ENCODE assay signal across 11 cellular contexts in genomic region chr11:83725718-83726117, GRCh38.
DNase-seq lines count a peak whose midpoint lies in the region; ATAC-seq and TF ChIP-seq lines count a peak whose summit lies in the region.
"Had no signal": no experiment of that assay in that cellular context is flagged by ENCODE, and none has a peak within 500 bp of the region (broad histone marks: within the 10 kb centered on the region; RNA-seq: fewer than 3 reads in every experiment).

No MANE protein-coding gene starts in this region.

- H3K4me3 Mint-ChIP-seq in Caco-2 (ENCODE audit: unreplicated experiment): peak overlapping the region; percentile 84

- H3K18ac ChIP-seq in mesenchymal stem cell (ENCODE audit: low read depth in 1 of 2, low read length in 2 of 2): no peak overlapping the region

- no peaks in the 10 kb centered on the region for H3K9me3 ChIP-seq in Caco-2
- no peaks in the 10 kb centered on the region for H3K9me3 ChIP-seq in OCI-LY3 (ENCODE audit: insufficient read depth, low read length)
- H3K9me3 ChIP-seq in mesenchymal stem cell (ENCODE audit: control insufficient read depth, low read length): no peaks in the 10 kb centered on the region
- H3K9me3 ChIP-seq in Peyer's patch: no peaks in the 10 kb centered on the region
- H3K9me3 ChIP-seq: gastrocnemius medialis had no signal

- peaks cover 37% of the 10 kb centered on the region for H3K4me1 Mint-ChIP-seq in Caco-2 (ENCODE audit: low read depth, unreplicated experiment)

- no peak overlapping the region for H3K27ac ChIP-seq in OCI-LY3 (ENCODE audit: low read length)
- no peak overlapping the region for H3K27ac ChIP-seq in mesenchymal stem cell (ENCODE audit: low read length, poor library complexity, severe bottlenecking)
- H3K27ac ChIP-seq in Peyer's patch: no peak overlapping the region
- H3K27ac ChIP-seq: gastrocnemius medialis had no signal

- no peaks in the 10 kb centered on the region for H3K27me3 ChIP-seq in Caco-2 (replicated peaks; ENCODE audit: control insufficient read depth, insufficient read depth, low read length)
- H3K27me3 ChIP-seq in OCI-LY3 (ENCODE audit: low read depth, low read length): peaks cover 10% of the 10 kb centered on the region
- H3K27me3 ChIP-seq in mesenchymal stem cell (ENCODE audit: control insufficient read depth in 1 of 2, insufficient read depth in 1 of 2, low read length in 2 of 2): peaks cover 9 to 21% of the 10 kb centered on the region in 2 experiments
- H3K27me3 ChIP-seq in Peyer's patch: no peaks in the 10 kb centered on the region
- H3K27me3 ChIP-seq: gastrocnemius medialis had no signal

- H3K36me3 Mint-ChIP-seq in Caco-2 (ENCODE audit: insufficient read depth, unreplicated experiment): peaks cover 12% of the 10 kb centered on the region

- H3K4me2 ChIP-seq in OCI-LY3 (ENCODE audit: low read length): peak overlapping the region; percentile 72
- no peak overlapping the region for H3K4me2 ChIP-seq in mesenchymal stem cell (ENCODE audit: low read length, poor library complexity, severe bottlenecking)

- TF ChIP-seq CTCF in Caco-2 (IDR thresholded peaks at IDR 0.05; ENCODE audit: insufficient read depth in 1 of 2, low read depth in 1 of 2, low read length in 1 of 2, severe bottlenecking in 1 of 2, unreplicated experiment in 1 of 2) (no peak), OCI-LY3 (IDR thresholded peaks at IDR 0.05; ENCODE audit: low read depth, low read length) (no peak), Peyer's patch (IDR thresholded peaks at IDR 0.05) (no peak)

- H4K8ac ChIP-seq in mesenchymal stem cell (ENCODE audit: low read length): no peak overlapping the region

- no peaks in the 10 kb centered on the region for H3K79me2 ChIP-seq in OCI-LY3 (ENCODE audit: low read length)

- no peak overlapping the region for H2BK12ac ChIP-seq in mesenchymal stem cell (ENCODE audit: low read length in 2 of 2)

- H4K91ac ChIP-seq in mesenchymal stem cell (ENCODE audit: low read length): no peak overlapping the region

- H2BK120ac ChIP-seq in mesenchymal stem cell (ENCODE audit: low read depth, low read length): no peak overlapping the region

- no peaks in the 10 kb centered on the region for H3K36me3 ChIP-seq in Caco-2 (ENCODE audit: control insufficient read depth, insufficient read depth, low read length)
- H3K36me3 ChIP-seq in OCI-LY3 (replicated peaks; ENCODE audit: low read depth, low read length): no peaks in the 10 kb centered on the region
- no peaks in the 10 kb centered on the region for H3K36me3 ChIP-seq in mesenchymal stem cell (ENCODE audit: control insufficient read depth in 1 of 2, insufficient read depth in 2 of 2, low read depth in 1 of 2, low read length in 2 of 2)
- no peaks in the 10 kb centered on the region for H3K36me3 ChIP-seq in Peyer's patch
- H3K36me3 ChIP-seq: gastrocnemius medialis had no signal

- H2AFZ ChIP-seq in OCI-LY3 (ENCODE audit: low read depth, low read length) (no peak overlapping the region), mesenchymal stem cell (ENCODE audit: low read depth, low read length) (no peak overlapping the region)

- H3K4me1 ChIP-seq in Caco-2: peaks cover 45% of the 10 kb centered on the region
- peaks cover 30% of the 10 kb centered on the region for H3K4me1 ChIP-seq in OCI-LY3 (ENCODE audit: low read length)
- no peaks in the 10 kb centered on the region for H3K4me1 ChIP-seq in mesenchymal stem cell (ENCODE audit: control insufficient read depth, insufficient read depth, low read depth, low read length)
- H3K4me1 ChIP-seq in Peyer's patch: no peaks in the 10 kb centered on the region
- H3K4me1 ChIP-seq: gastrocnemius medialis had no signal

- POLR2A ChIA-PET in Caco-2 (lab: Charles Lee): interaction anchor here (1.0 kb wide), 1 partner anchor 440 kb away, joined by 6 read pairs; the partner anchor contains the start of gene CCDC90B

- H2BK15ac ChIP-seq in mesenchymal stem cell (ENCODE audit: low read depth, poor library complexity, severe bottlenecking): no peak overlapping the region

- H3K79me1 ChIP-seq in mesenchymal stem cell (replicated peaks; ENCODE audit: low read length, poor library complexity, severe bottlenecking): no peaks in the 10 kb centered on the region

- 28% methylated on average over 3 of the region's 4 CpGs for WGBS in mesenchymal stem cell

- H4K20me1 ChIP-seq in OCI-LY3 (ENCODE audit: insufficient read depth, low read length): no peaks in the 10 kb centered on the region

- H3K4ac ChIP-seq in mesenchymal stem cell (ENCODE audit: low read depth in 1 of 2, low read length in 2 of 2): no peak overlapping the region

- peak; percentile 47 for ATAC-seq in GM21515 (IDR thresholded peaks at IDR 0.05; ENCODE audit: unreplicated experiment)
- no peak for ATAC-seq in GM19324 (IDR thresholded peaks at IDR 0.05; ENCODE audit: low FRiP score, unreplicated experiment)
- ATAC-seq in GM19455 (IDR thresholded peaks at IDR 0.05; ENCODE audit: unreplicated experiment): no peak
- ATAC-seq: gastrocnemius medialis had no signal

- H3K4me3 ChIP-seq in Caco-2 (ENCODE audit: low read depth, low read length) (no peak overlapping the region), OCI-LY3 (ENCODE audit: low read length) (peak overlapping the region; percentile 75), mesenchymal stem cell (ENCODE audit: insufficient read depth in 1 of 2, low read depth in 1 of 2, low read length in 2 of 2) (peak overlapping the region in 1 of 2 experiments; percentile 85), Peyer's patch (no peak overlapping the region)

- H2BK5ac ChIP-seq in mesenchymal stem cell (ENCODE audit: low read depth, low read length, poor library complexity, severe bottlenecking): no peak overlapping the region

- no TSS peak for BruUV-seq in Caco-2 (replicated peaks; lab: Mats Ljungman, UMichigan)

- intact Hi-C loops in Caco-2 (cut with micrococcal nuclease; ENCODE audit: unreplicated experiment): loop anchor here (2.0 kb wide), 2 partner anchors 77 to 825 kb away; partner anchors contain the start of genes DDIAS and PRCP

- no peaks in the 10 kb centered on the region for H3K9me3 Mint-ChIP-seq in Caco-2 (ENCODE audit: unreplicated experiment)

- CTCF ChIA-PET in Caco-2 (lab: Charles Lee): interaction anchor here (0.6 to 3.8 kb wide), 4 partner anchors 15 to 433 kb away, joined by 3 to 82 read pairs (median 24); no protein-coding TSS in a partner anchor

- no peaks in the 10 kb centered on the region for H3K27me3 Mint-ChIP-seq in Caco-2 (ENCODE audit: insufficient read depth, unreplicated experiment)

- DNase-seq in Caco-2 (no peak), mesenchymal stem cell (peak; percentile 4), foreskin melanocyte (no peak), Peyer's patch (no peak)
- DNase-seq: activated naive CD4-positive, alpha-beta T cell treated with anti-CD3 and anti-CD28 coated beads, Interleukin-2, amount 50 U/mL, for 16 hours; DMS79 treated with DMSO at 0.1 percent for 48 hours; gastrocnemius medialis had no signal

- no peak for TF ChIP-seq POLR2A in Peyer's patch (IDR thresholded peaks at IDR 0.05)

- no peak overlapping the region for H3K14ac ChIP-seq in mesenchymal stem cell (ENCODE audit: low read length in 2 of 2)

- no peak overlapping the region for H3K23ac ChIP-seq in mesenchymal stem cell (ENCODE audit: low read length in 2 of 2)

- peak overlapping the region; percentile 96 for H3K27ac Mint-ChIP-seq in Caco-2 (ENCODE audit: unreplicated experiment)

- no peak overlapping the region for H2AK5ac ChIP-seq in mesenchymal stem cell (ENCODE audit: low read length, severe bottlenecking)

- H3K9ac ChIP-seq in OCI-LY3 (ENCODE audit: low read length): no peak overlapping the region
- H3K9ac ChIP-seq in mesenchymal stem cell (ENCODE audit: low read length): no peak overlapping the region
